ENCODE assay signal across 8 cellular contexts in genomic region chr2:104853926-104854506, GRCh38. TPM values are rescaled to one million over a fixed set of nuclear protein-coding genes. Genes with fewer than 3 reads are reported as not detected.
A peak's percentile ranks its signal among the peaks of the same experiment; 100 is the strongest.
DNase-seq lines count a peak whose midpoint lies in the region; ATAC-seq and TF ChIP-seq lines count a peak whose summit lies in the region.

POU3F3 (plus strand) TSS chr2:104854115; CDS start chr2:104855511, 1,396 bp downstream.

- no peak for TF ChIP-seq CTCF in tibial nerve (IDR thresholded peaks at IDR 0.05)

- peaks cover 0 to 61% (median 18%) of the 10 kb centered on the region in 7 donors for H3K9me3 Mint-ChIP-seq in naive B cell

- H3K4me1 Mint-ChIP-seq in naive B cell = peaks cover 45 to 53% (median 52%) of the 10 kb centered on the region in 3 donors

- H3K27ac Mint-ChIP-seq in naive B cell = peak within 1 kb of the TSS in 4 of 6 donors; percentile 87 to 99 (median 96)

- H3K27ac ChIP-seq in HUES48 (ENCODE audit: low read depth, low read length) = no peak within 1 kb of the TSS
- no peak within 1 kb of the TSS for H3K27ac ChIP-seq in esophagus (ENCODE audit: low read depth in 2 of 2, low read length in 1 of 2)
- H3K27ac ChIP-seq in tibial nerve = no peak within 1 kb of the TSS

- in situ Hi-C loops in Caki2 (cut with HindIII; ENCODE audit: low pct_unique_long_range_greater_than_20kb, low sequenced_read_pairs) = no loop called here

- no peak within 1 kb of the TSS for H3K9ac ChIP-seq in HUES48 (ENCODE audit: low read depth, low read length)

- peak within 1 kb of the TSS; percentile 68 for H3K4me3 ChIP-seq in HUES48 (ENCODE audit: low read depth, low read length)
- peak within 1 kb of the TSS; percentile 36 to 38 for H3K4me3 ChIP-seq in esophagus (ENCODE audit: low read depth in 1 of 2, low read length in 2 of 2)
- H3K4me3 ChIP-seq in tibial nerve = peak within 1 kb of the TSS in 3 of 4 donors; percentile 25 to 49 (median 28)

- no peaks in the 10 kb centered on the region for H3K9me3 ChIP-seq in HUES48 (ENCODE audit: control insufficient read depth, insufficient read depth, low read length)
- peaks cover 4 to 12% of the 10 kb centered on the region in 2 donors for H3K9me3 ChIP-seq in esophagus (ENCODE audit: control insufficient read depth in 2 of 2, insufficient read depth in 1 of 2, low read depth in 1 of 2, low read length in 1 of 2)
- H3K9me3 ChIP-seq in tibial nerve = no peaks in the 10 kb centered on the region

- DNase-seq in Caki2 (ENCODE audit: low read depth) (peak; percentile 100), T1000 (lab: John Stamatoyannopoulos, UW) (peak; percentile 84), naive B cell (no peak), tibial nerve (ENCODE audit: low spot score in 2 of 2) (no peak), NAMALWA (ENCODE audit: low spot score) (no peak), NCI-H1694 (lab: John Stamatoyannopoulos, UW) (no peak)

- H3K36me3 ChIP-seq in HUES48 (ENCODE audit: control insufficient read depth, insufficient read depth, low read length) = no peaks in the 10 kb centered on the region
- no peaks in the 10 kb centered on the region for H3K36me3 ChIP-seq in esophagus (ENCODE audit: control insufficient read depth in 2 of 2, insufficient read depth in 2 of 2, low read length in 1 of 2)
- no peaks in the 10 kb centered on the region for H3K36me3 ChIP-seq in tibial nerve

- H3K36me3 Mint-ChIP-seq in naive B cell = peaks cover 10 to 40% of the 10 kb centered on the region in 2 donors

- TF ChIP-seq POLR2A in tibial nerve (IDR thresholded peaks at IDR 0.05) = no peak

- ATAC-seq in naive B cell (ENCODE audit: low read depth in 2 of 2) = no peak

- WGBS in esophagus, 2 donors = 2 to 5% methylated on average over 42 of the region's 42 CpGs
- 3% methylated on average over 42 of the region's 42 CpGs for WGBS in tibial nerve, 2 donors

- H3K27me3 ChIP-seq in HUES48 (ENCODE audit: control insufficient read depth, insufficient read depth, low read length) (peaks cover 88% of the 10 kb centered on the region), esophagus (ENCODE audit: control insufficient read depth in 1 of 2, insufficient read depth in 2 of 2, low read length in 2 of 2) (peaks cover 21 to 47% of the 10 kb centered on the region in 2 donors), tibial nerve (peaks cover 3 to 87% of the 10 kb centered on the region in 2 donors)

- H3K4me3 Mint-ChIP-seq in naive B cell = peak within 1 kb of the TSS; percentile 83 to 95 (median 89)

- peaks cover 73 to 83% (median 81%) of the 10 kb centered on the region in 3 donors for H3K27me3 Mint-ChIP-seq in naive B cell

- TF ChIP-seq EP300 in tibial nerve (IDR thresholded peaks at IDR 0.05) = no peak

- H3K4me1 ChIP-seq in HUES48 (ENCODE audit: control insufficient read depth, insufficient read depth, low read length) (peaks cover 39% of the 10 kb centered on the region), esophagus (ENCODE audit: control insufficient read depth in 2 of 2, insufficient read depth in 2 of 2, low read length in 1 of 2) (peaks cover 11 to 17% of the 10 kb centered on the region in 2 donors), tibial nerve (peaks cover 0 to 65% (median 23%) of the 10 kb centered on the region in 4 donors)

RNA-seq across cellular contexts. Expression of gene POU3F3, which starts in this region (rescaled TPM):
- total RNA-seq in Caki2 (2014; rRNA removed; shearing (Covaris generic); ENCODE audit: low replicate concordance) = 48.8 and 57.1 TPM in 2 replicates
- under 1 TPM; 0.07 to 0.08 TPM for polyA plus RNA-seq in esophagus
- polyA plus RNA-seq in naive B cell (ENCODE audit: low read depth in 6 of 6) = not detected
- not detected for total RNA-seq in tibial nerve

Comparison
In these comparisons a context has a peak if more than half of its experiments do, and no peak if none do; other contexts are left out.
1. RNA of gene POU3F3 (total RNA-seq): 48.8 to 57.1 TPM in Caki2; not detected in tibial nerve; every median in the first group is over 10 times any median in the second.
2. DNase-seq: peak in Caki2 (single experiment) and T1000 (single experiment); none in naive B cell (single experiment), tibial nerve (0 of 2), NAMALWA (single experiment) and NCI-H1694 (single experiment).
3. Peak in every context shown above with its lines, with median percentiles within 50 percentile points of each other: H3K4me3 ChIP-seq.